ENCODE assay signal across 32 cellular contexts in the genomic region with DNA sequence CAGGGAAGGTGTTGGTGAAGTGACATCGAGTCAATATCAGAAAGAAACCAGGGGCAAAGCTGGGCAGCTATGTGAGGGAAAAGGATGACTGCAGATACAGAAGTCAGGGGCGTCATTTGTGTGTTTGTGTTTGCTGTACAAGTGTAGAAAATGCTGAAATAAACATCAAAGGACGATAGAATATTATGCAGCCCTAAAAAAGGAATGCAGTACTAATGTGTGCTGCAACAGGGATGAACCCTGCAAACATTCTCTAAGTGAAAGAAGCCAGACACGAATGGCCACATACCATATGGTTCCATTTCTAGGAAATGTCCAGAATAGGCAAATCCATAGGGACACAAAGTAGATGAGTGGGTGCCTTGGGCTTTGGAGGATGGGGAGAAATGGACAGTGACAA.
"Had no signal": no experiment of that assay in that cellular context is flagged by ENCODE, and none has a peak within 500 bp of the region (broad histone marks: within the 10 kb centered on the region; RNA-seq: fewer than 3 reads in every experiment).

No MANE protein-coding gene starts in this region.

- ATAC-seq: activated CD4-positive, alpha-beta T cell treated with anti-CD3 and anti-CD28 coated beads for 36 hours; activated CD4-positive, CD25-positive, alpha-beta regulatory T cell treated with anti-CD3 and anti-CD28 coated beads, Interleukin-2, amount 50 U/mL, for 24 hours; activated T-cell treated with anti-CD3 and anti-CD28 coated beads, Interleukin-2, amount 50 U/mL, for 72 hours; activated T-helper 17 cell treated with anti-CD3 and anti-CD28 coated beads, Interleukin-2, amount 50 U/mL, for 72 hours; Panc1; WTC11 had no signal

- H3K27me3 ChIP-seq: ascending aorta, cardiac muscle cell, MG63, SJCRH30 had no signal

- DNase-seq: activated CD4-positive, alpha-beta T cell treated with anti-CD3 and anti-CD28 coated beads for 36 hours; activated CD4-positive, alpha-beta T cell treated with anti-CD3 and anti-CD28 coated beads, Interleukin-2, amount 10 ng/mL, durations not matched to agents 7 days and 5 days; activated CD4-positive, alpha-beta T cell treated with anti-CD3 and anti-CD28 coated beads, Interleukin-2, amount 50 U/mL, for 48 hours; activated CD8-positive, alpha-beta memory T cell treated with anti-CD3 and anti-CD28 coated beads, Interleukin-2, amount 50 U/mL, for 48 hours; activated effector memory CD4-positive, alpha-beta T cell treated with anti-CD3 and anti-CD28 coated beads, Interleukin-2, amount 50 U/mL, for 16 hours; activated naive CD4-positive, alpha-beta T cell; activated naive CD4-positive, alpha-beta T cell treated with anti-CD3 and anti-CD28 coated beads, Interleukin-2, amount 50 U/mL, for 16 hours; activated naive CD8-positive, alpha-beta T cell treated with anti-CD3 and anti-CD28 coated beads for 36 hours; activated T-cell treated with anti-CD3 and anti-CD28 coated beads, Interleukin-2, amount 50 U/mL, for 72 hours; amygdala; Kasumi-1; KG1; MG63; NCI-H1048; NCI-H1105 treated with DMSO at 0.1 percent for 48 hours; NCI-H1436; NCI-H1694 treated with DMSO at 0.1 percent for 48 hours; NCI-H2029; NCI-H345; NCI-H524 treated with DMSO at 0.1 percent for 48 hours; SHP77; SJCRH30; T1000 had no signal

- H3K36me3 ChIP-seq: cardiac muscle cell, MG63, SJCRH30 had no signal

- H3K27ac Mint-ChIP-seq: activated CD4-positive, alpha-beta T cell treated with anti-CD3 and anti-CD28 coated beads for 36 hours; activated CD4-positive, alpha-beta T cell treated with anti-CD3 and anti-CD28 coated beads, Interleukin-2, amount 10 ng/mL, durations not matched to agents 7 days and 5 days; activated naive CD8-positive, alpha-beta T cell treated with anti-CD3 and anti-CD28 coated beads for 36 hours; activated T-cell treated with anti-CD3 and anti-CD28 coated beads, Interleukin-2, amount 50 U/mL, for 72 hours; activated T-helper 17 cell treated with anti-CD3 and anti-CD28 coated beads, Interleukin-2, amount 50 U/mL, for 72 hours; WTC11 had no signal

- H3K27me3 Mint-ChIP-seq: activated CD4-positive, alpha-beta T cell treated with anti-CD3 and anti-CD28 coated beads, Interleukin-2, amount 10 ng/mL, durations not matched to agents 7 days and 5 days; activated naive CD8-positive, alpha-beta T cell treated with anti-CD3 and anti-CD28 coated beads for 36 hours; central memory CD8-positive, alpha-beta T cell had no signal

- H3K36me3 Mint-ChIP-seq: activated naive CD8-positive, alpha-beta T cell treated with anti-CD3 and anti-CD28 coated beads for 36 hours; WTC11 had no signal

- H3K9me3 Mint-ChIP-seq: activated naive CD8-positive, alpha-beta T cell treated with anti-CD3 and anti-CD28 coated beads for 36 hours; central memory CD8-positive, alpha-beta T cell had no signal

- FAIRE-seq: TTC549 had no signal

- H3K9me3 ChIP-seq: ascending aorta, MG63, SJCRH30 had no signal

- H3K27ac ChIP-seq: ascending aorta, cardiac muscle cell, SJCRH30, SK-N-MC had no signal

- H3K4me3 ChIP-seq: ascending aorta, cardiac muscle cell, MG63, SJCRH30, SK-N-MC had no signal

- H3K4me1 Mint-ChIP-seq: activated T-helper 17 cell treated with anti-CD3 and anti-CD28 coated beads, Interleukin-2, amount 50 U/mL, for 72 hours; central memory CD8-positive, alpha-beta T cell had no signal

- H3K4me3 Mint-ChIP-seq: activated CD4-positive, alpha-beta T cell treated with anti-CD3 and anti-CD28 coated beads for 36 hours; activated CD4-positive, alpha-beta T cell treated with anti-CD3 and anti-CD28 coated beads, Interleukin-2, amount 10 ng/mL, durations not matched to agents 7 days and 5 days; activated naive CD8-positive, alpha-beta T cell treated with anti-CD3 and anti-CD28 coated beads for 36 hours; activated T-cell treated with anti-CD3 and anti-CD28 coated beads, Interleukin-2, amount 50 U/mL, for 72 hours; activated T-helper 17 cell treated with anti-CD3 and anti-CD28 coated beads, Interleukin-2, amount 50 U/mL, for 72 hours; central memory CD8-positive, alpha-beta T cell; WTC11 had no signal
